Comparison of ENCODE assay signal across 16 cellular contexts in the genomic region with DNA sequence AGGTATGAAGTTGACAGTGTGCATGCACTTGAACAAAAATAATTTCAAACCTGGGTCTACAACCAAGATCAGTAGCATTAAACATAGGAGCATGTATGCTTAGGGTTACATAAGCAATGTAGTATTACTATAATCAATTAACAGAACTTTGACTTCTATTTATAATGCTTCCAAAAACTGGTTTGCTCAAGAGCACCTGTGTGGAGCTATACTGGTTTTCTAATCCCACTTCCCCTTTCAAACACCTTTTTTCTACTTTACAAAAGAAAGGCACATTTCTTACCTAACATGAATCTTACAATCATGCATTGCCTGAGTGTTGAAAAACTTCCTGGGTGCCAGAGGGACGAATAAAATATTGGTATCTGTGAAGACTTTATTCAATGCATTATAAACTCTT.
A peak's percentile ranks its signal among the peaks of the same experiment; 100 is the strongest.
DNase-seq lines count a peak whose midpoint lies in the region; ATAC-seq lines count a peak whose summit lies in the region.
"Had no signal": no experiment of that assay in that cellular context is flagged by ENCODE, and none has a peak within 500 bp of the region (broad histone marks: within the 10 kb centered on the region; RNA-seq: fewer than 3 reads in every experiment).

No MANE protein-coding gene starts in this region.

- no peak for DNase-seq in NK-92 (lab: John Stamatoyannopoulos, UW; ENCODE audit: unreplicated experiment)
- DNase-seq in Kasumi-1 (lab: John Stamatoyannopoulos, UW): no peak
- DNase-seq in foreskin melanocyte: no peak
- DNase-seq: activated CD4-positive, alpha-beta T cell treated with anti-CD3 and anti-CD28 coated beads for 48 hours; activated CD8-positive, alpha-beta memory T cell treated with anti-CD3 and anti-CD28 coated beads, Interleukin-2, amount 50 U/mL, for 48 hours; amygdala; Calu3; effector memory CD8-positive, alpha-beta T cell; heart left ventricle; NCI-H2171 treated with DMSO at 0.1 percent for 48 hours; stimulated activated naive CD4-positive, alpha-beta T cell; transverse colon had no signal

- ATAC-seq in GM19372 (IDR thresholded peaks at IDR 0.05; ENCODE audit: low read depth, unreplicated experiment): peak; percentile 65
- ATAC-seq in HG02588 (IDR thresholded peaks at IDR 0.05; ENCODE audit: unreplicated experiment): peak; percentile 53
- peak; percentile 69 for ATAC-seq in HG03280 (IDR thresholded peaks at IDR 0.05; ENCODE audit: unreplicated experiment)
- ATAC-seq in GM21360 (IDR thresholded peaks at IDR 0.05; ENCODE audit: unreplicated experiment): no peak
- ATAC-seq: effector memory CD8-positive, alpha-beta T cell; heart left ventricle had no signal
